ENCODE assay signal across 1 cellular context in the genomic region with DNA sequence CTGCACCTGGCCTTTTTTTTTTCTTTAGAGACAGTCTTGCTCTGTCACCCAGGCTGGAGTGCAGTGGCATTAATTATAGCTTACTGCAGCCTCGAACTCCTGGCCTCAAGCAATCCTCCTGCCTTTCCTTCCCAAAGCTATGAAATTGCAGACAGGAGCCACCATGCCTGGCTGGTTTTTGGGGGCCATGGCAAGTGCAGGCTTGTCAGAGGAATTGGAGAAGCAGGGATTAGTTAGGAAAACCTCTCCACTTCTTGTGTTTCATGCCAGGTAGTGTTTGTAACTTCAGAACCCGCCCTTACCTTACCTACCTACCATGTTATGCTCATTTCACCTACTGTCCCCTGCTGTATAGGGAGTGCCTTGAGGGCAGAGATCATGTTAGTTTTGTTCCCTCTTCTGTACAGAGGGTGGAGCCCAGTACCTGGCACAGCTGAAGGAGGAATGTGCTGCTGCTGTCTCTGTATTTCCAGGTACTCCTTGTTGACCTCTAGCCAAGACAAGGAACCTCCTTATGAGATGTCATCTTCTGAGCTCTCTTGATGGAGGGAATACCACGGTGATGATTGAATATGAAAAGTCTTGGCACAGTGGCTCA.
TF ChIP-seq lines count a peak whose summit lies in the region.

No MANE protein-coding gene starts in this region.

TF ChIP-seq in HepG2, 621 proteins besides CTCF, POLR2A, EP300 and RAD21 (continued from another document and continues in another):
- TF ChIP-seq, protein P1, sequence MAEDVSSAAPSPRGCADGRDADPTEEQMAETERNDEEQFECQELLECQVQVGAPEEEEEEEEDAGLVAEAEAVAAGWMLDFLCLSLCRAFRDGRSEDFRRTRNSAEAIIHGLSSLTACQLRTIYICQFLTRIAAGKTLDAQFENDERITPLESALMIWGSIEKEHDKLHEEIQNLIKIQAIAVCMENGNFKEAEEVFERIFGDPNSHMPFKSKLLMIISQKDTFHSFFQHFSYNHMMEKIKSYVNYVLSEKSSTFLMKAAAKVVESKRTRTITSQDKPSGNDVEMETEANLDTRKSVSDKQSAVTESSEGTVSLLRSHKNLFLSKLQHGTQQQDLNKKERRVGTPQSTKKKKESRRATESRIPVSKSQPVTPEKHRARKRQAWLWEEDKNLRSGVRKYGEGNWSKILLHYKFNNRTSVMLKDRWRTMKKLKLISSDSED (CRISPR knock-in tag; IDR thresholded peaks at IDR 0.05): no peak
- TF ChIP-seq HDAC2 (CRISPR knock-in tag; IDR thresholded peaks at IDR 0.05) (no peak), KDM6A (CRISPR knock-in tag; IDR thresholded peaks at IDR 0.05; ENCODE audit: low read depth) (no peak), NKX3-1 (CRISPR knock-in tag; IDR thresholded peaks at IDR 0.05) (no peak), ZNF260 (CRISPR knock-in tag; IDR thresholded peaks at IDR 0.05; ENCODE audit: borderline replicate concordance, low read depth) (no peak), ZNF816 (CRISPR knock-in tag; IDR thresholded peaks at IDR 0.05; ENCODE audit: borderline replicate concordance) (no peak), TBL1XR1 (IDR thresholded peaks at IDR 0.05; ENCODE audit: borderline replicate concordance, low read length, partially characterized antibody) (no peak), RARA (CRISPR knock-in tag; IDR thresholded peaks at IDR 0.05) (0 out of 2 replicates have a peak, but pooled peaks have one; percentile 12), FOXK2 (IDR thresholded peaks at IDR 0.05) (no peak), CAMTA2 (CRISPR knock-in tag; IDR thresholded peaks at IDR 0.05; ENCODE audit: borderline replicate concordance) (no peak), KLF16 (CRISPR knock-in tag; IDR thresholded peaks at IDR 0.05) (no peak), MED8 (CRISPR knock-in tag; IDR thresholded peaks at IDR 0.05; ENCODE audit: insufficient replicate concordance) (no peak), ZNF501 (CRISPR knock-in tag; IDR thresholded peaks at IDR 0.05) (peak; percentile 27; the same call in 1 of the 2 replicates), ZNF296 (CRISPR knock-in tag; conservative IDR thresholded peaks at IDR 0.05) (no peak), SMAD9 (CRISPR knock-in tag; IDR thresholded peaks at IDR 0.05) (no peak), ZNF775 (CRISPR knock-in tag; IDR thresholded peaks at IDR 0.05; ENCODE audit: borderline replicate concordance) (no peak), MAFG (CRISPR knock-in tag; IDR thresholded peaks at IDR 0.05) (no peak), ZNF329 (CRISPR knock-in tag; IDR thresholded peaks at IDR 0.05; ENCODE audit: low read depth) (no peak), ZNF101 (CRISPR knock-in tag; IDR thresholded peaks at IDR 0.05; ENCODE audit: borderline replicate concordance, low read depth) (no peak), ZNF670 (CRISPR knock-in tag; IDR thresholded peaks at IDR 0.05; ENCODE audit: borderline replicate concordance) (no peak), GTF3A (CRISPR knock-in tag; conservative IDR thresholded peaks at IDR 0.05) (no peak), AHR (CRISPR knock-in tag; IDR thresholded peaks at IDR 0.05) (no peak), GATAD2A (CRISPR knock-in tag; IDR thresholded peaks at IDR 0.05) (peak; percentile 60; the same call in 1 of the 2 replicates), ZNF644 (CRISPR knock-in tag; IDR thresholded peaks at IDR 0.05; ENCODE audit: low read depth) (no peak), LCORL (IDR thresholded peaks at IDR 0.05) (no peak), LCORL (CRISPR knock-in tag; IDR thresholded peaks at IDR 0.05) (0 out of 2 replicates have a peak, but pooled peaks have one; percentile 30), NONO (IDR thresholded peaks at IDR 0.05) (no peak), NONO (CRISPR knock-in tag; conservative IDR thresholded peaks at IDR 0.05) (0 out of 2 replicates have a peak, but pooled peaks have one; percentile 32), ZNF382 (CRISPR knock-in tag; IDR thresholded peaks at IDR 0.05; ENCODE audit: borderline replicate concordance) (no peak), ZNF33B (CRISPR knock-in tag; IDR thresholded peaks at IDR 0.05) (no peak), ZMYM3 (CRISPR knock-in tag; IDR thresholded peaks at IDR 0.05) (0 out of 2 replicates have a peak, but pooled peaks have one; percentile 14)
- TF ChIP-seq, protein P2, sequence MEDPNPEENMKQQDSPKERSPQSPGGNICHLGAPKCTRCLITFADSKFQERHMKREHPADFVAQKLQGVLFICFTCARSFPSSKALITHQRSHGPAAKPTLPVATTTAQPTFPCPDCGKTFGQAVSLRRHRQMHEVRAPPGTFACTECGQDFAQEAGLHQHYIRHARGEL (CRISPR knock-in tag; IDR thresholded peaks at IDR 0.05): no peak
- TF ChIP-seq, protein P3, sequence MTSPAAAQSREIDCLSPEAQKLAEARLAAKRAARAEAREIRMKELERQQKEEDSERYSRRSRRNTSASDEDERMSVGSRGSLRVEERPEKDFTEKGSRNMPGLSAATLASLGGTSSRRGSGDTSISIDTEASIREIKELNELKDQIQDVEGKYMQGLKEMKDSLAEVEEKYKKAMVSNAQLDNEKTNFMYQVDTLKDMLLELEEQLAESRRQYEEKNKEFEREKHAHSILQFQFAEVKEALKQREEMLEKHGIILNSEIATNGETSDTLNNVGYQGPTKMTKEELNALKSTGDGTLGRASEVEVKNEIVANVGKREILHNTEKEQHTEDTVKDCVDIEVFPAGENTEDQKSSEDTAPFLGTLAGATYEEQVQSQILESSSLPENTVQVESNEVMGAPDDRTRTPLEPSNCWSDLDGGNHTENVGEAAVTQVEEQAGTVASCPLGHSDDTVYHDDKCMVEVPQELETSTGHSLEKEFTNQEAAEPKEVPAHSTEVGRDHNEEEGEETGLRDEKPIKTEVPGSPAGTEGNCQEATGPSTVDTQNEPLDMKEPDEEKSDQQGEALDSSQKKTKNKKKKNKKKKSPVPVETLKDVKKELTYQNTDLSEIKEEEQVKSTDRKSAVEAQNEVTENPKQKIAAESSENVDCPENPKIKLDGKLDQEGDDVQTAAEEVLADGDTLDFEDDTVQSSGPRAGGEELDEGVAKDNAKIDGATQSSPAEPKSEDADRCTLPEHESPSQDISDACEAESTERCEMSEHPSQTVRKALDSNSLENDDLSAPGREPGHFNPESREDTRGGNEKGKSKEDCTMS (CRISPR knock-in tag; conservative IDR thresholded peaks at IDR 0.05): no peak
- TF ChIP-seq, protein P4, sequence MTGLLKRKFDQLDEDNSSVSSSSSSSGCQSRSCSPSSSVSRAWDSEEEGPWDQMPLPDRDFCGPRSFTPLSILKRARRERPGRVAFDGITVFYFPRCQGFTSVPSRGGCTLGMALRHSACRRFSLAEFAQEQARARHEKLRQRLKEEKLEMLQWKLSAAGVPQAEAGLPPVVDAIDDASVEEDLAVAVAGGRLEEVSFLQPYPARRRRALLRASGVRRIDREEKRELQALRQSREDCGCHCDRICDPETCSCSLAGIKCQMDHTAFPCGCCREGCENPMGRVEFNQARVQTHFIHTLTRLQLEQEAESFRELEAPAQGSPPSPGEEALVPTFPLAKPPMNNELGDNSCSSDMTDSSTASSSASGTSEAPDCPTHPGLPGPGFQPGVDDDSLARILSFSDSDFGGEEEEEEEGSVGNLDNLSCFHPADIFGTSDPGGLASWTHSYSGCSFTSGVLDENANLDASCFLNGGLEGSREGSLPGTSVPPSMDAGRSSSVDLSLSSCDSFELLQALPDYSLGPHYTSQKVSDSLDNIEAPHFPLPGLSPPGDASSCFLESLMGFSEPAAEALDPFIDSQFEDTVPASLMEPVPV (CRISPR knock-in tag; IDR thresholded peaks at IDR 0.05): no peak
- TF ChIP-seq, protein P5, sequence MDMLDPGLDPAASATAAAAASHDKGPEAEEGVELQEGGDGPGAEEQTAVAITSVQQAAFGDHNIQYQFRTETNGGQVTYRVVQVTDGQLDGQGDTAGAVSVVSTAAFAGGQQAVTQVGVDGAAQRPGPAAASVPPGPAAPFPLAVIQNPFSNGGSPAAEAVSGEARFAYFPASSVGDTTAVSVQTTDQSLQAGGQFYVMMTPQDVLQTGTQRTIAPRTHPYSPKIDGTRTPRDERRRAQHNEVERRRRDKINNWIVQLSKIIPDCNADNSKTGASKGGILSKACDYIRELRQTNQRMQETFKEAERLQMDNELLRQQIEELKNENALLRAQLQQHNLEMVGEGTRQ (IDR thresholded peaks at IDR 0.05; ENCODE audit: low read depth, low read length): no peak
- TF ChIP-seq, protein P5 (CRISPR knock-in tag; IDR thresholded peaks at IDR 0.05; ENCODE audit: borderline replicate concordance): no peak
- TF ChIP-seq, protein P6, sequence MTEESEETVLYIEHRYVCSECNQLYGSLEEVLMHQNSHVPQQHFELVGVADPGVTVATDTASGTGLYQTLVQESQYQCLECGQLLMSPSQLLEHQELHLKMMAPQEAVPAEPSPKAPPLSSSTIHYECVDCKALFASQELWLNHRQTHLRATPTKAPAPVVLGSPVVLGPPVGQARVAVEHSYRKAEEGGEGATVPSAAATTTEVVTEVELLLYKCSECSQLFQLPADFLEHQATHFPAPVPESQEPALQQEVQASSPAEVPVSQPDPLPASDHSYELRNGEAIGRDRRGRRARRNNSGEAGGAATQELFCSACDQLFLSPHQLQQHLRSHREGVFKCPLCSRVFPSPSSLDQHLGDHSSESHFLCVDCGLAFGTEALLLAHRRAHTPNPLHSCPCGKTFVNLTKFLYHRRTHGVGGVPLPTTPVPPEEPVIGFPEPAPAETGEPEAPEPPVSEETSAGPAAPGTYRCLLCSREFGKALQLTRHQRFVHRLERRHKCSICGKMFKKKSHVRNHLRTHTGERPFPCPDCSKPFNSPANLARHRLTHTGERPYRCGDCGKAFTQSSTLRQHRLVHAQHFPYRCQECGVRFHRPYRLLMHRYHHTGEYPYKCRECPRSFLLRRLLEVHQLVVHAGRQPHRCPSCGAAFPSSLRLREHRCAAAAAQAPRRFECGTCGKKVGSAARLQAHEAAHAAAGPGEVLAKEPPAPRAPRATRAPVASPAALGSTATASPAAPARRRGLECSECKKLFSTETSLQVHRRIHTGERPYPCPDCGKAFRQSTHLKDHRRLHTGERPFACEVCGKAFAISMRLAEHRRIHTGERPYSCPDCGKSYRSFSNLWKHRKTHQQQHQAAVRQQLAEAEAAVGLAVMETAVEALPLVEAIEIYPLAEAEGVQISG (CRISPR knock-in tag; IDR thresholded peaks at IDR 0.05): no peak
- TF ChIP-seq, protein P7, sequence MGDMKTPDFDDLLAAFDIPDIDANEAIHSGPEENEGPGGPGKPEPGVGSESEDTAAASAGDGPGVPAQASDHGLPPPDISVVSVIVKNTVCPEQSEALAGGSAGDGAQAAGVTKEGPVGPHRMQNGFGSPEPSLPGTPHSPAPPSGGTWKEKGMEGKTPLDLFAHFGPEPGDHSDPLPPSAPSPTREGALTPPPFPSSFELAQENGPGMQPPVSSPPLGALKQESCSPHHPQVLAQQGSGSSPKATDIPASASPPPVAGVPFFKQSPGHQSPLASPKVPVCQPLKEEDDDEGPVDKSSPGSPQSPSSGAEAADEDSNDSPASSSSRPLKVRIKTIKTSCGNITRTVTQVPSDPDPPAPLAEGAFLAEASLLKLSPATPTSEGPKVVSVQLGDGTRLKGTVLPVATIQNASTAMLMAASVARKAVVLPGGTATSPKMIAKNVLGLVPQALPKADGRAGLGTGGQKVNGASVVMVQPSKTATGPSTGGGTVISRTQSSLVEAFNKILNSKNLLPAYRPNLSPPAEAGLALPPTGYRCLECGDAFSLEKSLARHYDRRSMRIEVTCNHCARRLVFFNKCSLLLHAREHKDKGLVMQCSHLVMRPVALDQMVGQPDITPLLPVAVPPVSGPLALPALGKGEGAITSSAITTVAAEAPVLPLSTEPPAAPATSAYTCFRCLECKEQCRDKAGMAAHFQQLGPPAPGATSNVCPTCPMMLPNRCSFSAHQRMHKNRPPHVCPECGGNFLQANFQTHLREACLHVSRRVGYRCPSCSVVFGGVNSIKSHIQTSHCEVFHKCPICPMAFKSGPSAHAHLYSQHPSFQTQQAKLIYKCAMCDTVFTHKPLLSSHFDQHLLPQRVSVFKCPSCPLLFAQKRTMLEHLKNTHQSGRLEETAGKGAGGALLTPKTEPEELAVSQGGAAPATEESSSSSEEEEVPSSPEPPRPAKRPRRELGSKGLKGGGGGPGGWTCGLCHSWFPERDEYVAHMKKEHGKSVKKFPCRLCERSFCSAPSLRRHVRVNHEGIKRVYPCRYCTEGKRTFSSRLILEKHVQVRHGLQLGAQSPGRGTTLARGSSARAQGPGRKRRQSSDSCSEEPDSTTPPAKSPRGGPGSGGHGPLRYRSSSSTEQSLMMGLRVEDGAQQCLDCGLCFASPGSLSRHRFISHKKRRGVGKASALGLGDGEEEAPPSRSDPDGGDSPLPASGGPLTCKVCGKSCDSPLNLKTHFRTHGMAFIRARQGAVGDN (CRISPR knock-in tag; IDR thresholded peaks at IDR 0.05): peak; percentile 10; the same call in 1 of the 2 replicates
- TF ChIP-seq, protein P8, sequence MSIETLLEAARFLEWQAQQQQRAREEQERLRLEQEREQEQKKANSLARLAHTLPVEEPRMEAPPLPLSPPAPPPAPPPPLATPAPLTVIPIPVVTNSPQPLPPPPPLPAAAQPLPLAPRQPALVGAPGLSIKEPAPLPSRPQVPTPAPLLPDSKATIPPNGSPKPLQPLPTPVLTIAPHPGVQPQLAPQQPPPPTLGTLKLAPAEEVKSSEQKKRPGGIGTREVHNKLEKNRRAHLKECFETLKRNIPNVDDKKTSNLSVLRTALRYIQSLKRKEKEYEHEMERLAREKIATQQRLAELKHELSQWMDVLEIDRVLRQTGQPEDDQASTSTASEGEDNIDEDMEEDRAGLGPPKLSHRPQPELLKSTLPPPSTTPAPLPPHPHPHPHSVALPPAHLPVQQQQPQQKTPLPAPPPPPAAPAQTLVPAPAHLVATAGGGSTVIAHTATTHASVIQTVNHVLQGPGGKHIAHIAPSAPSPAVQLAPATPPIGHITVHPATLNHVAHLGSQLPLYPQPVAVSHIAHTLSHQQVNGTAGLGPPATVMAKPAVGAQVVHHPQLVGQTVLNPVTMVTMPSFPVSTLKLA (IDR thresholded peaks at IDR 0.05): no peak
- TF ChIP-seq, protein P9, sequence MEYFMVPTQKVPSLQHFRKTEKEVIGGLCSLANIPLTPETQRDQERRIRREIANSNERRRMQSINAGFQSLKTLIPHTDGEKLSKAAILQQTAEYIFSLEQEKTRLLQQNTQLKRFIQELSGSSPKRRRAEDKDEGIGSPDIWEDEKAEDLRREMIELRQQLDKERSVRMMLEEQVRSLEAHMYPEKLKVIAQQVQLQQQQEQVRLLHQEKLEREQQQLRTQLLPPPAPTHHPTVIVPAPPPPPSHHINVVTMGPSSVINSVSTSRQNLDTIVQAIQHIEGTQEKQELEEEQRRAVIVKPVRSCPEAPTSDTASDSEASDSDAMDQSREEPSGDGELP (IDR thresholded peaks at IDR 0.05; ENCODE audit: borderline replicate concordance, low read depth): peak; percentile 41; the same call in 1 of the 2 replicates
